12 cellular contexts compared by ENCODE assay signal in genomic region chr2:142872900-142873724, GRCh38. TPM values are rescaled to one million over a fixed set of nuclear protein-coding genes. Genes with fewer than 3 reads are reported as not detected.
DNase-seq lines count a peak whose midpoint lies in the region; ATAC-seq, FAIRE-seq and TF ChIP-seq lines count a peak whose summit lies in the region.
"Had no signal": no experiment of that assay in that cellular context is flagged by ENCODE, and none has a peak within 500 bp of the region (broad histone marks: within the 10 kb centered on the region; RNA-seq: fewer than 3 reads in every experiment).

No MANE protein-coding gene starts in this region.

- H3K9me3 ChIP-seq in neutrophil = no peaks in the 10 kb centered on the region
- no peaks in the 10 kb centered on the region for H3K9me3 ChIP-seq in kidney (ENCODE audit: control insufficient read depth in 1 of 2, low read length in 2 of 2)

- H3K4me1 Mint-ChIP-seq in Calu3 (ENCODE audit: low read depth, unreplicated experiment) (peaks cover 67% of the 10 kb centered on the region), chondrocyte (ENCODE audit: low read depth) (peaks cover 37% of the 10 kb centered on the region)

- H3K27me3 Mint-ChIP-seq in Calu3 (ENCODE audit: unreplicated experiment) (no peaks in the 10 kb centered on the region), chondrocyte (ENCODE audit: low read depth) (no peaks in the 10 kb centered on the region)

- H3K9ac ChIP-seq in kidney (ENCODE audit: low read length in 2 of 2) = no peak overlapping the region

- H3K36me3 Mint-ChIP-seq in Calu3 (ENCODE audit: insufficient read depth, unreplicated experiment) = peaks cover 47% of the 10 kb centered on the region
- H3K36me3 Mint-ChIP-seq in chondrocyte (ENCODE audit: low read depth) = no peaks in the 10 kb centered on the region

- H3K27ac Mint-ChIP-seq in Calu3 (ENCODE audit: unreplicated experiment) = peak overlapping the region; percentile 97
- peak overlapping the region; percentile 27 for H3K27ac Mint-ChIP-seq in chondrocyte (ENCODE audit: unreplicated experiment)

- FAIRE-seq in kidney (lab: Jason Lieb, UNC) = no peak

- DNase-seq in Calu3 = no peak
- peak; percentile 63 for DNase-seq in NB4 (ENCODE audit: low read depth)
- no peak for DNase-seq in chondrocyte (ENCODE audit: low spot score)
- no peak for DNase-seq in GM03348 (ENCODE audit: low spot score)
- DNase-seq in SW480 (ENCODE audit: low spot score) = no peak
- no peak for DNase-seq in kidney
- DNase-seq: DMS79; effector CD8-positive, alpha-beta T cell; NCI-H510A treated with DMSO at 0.1 percent for 48 hours had no signal

- BruUV-seq in Calu3 (replicated peaks; lab: Mats Ljungman, UMichigan) = TSS peak; percentile 8

- H3K4me1 ChIP-seq in neutrophil (ENCODE audit: control insufficient read depth in 1 of 2, insufficient read depth in 1 of 2, low read depth in 1 of 2, low read length in 1 of 2) (peaks cover 0 to 5% of the 10 kb centered on the region in 2 experiments), kidney (ENCODE audit: control insufficient read depth in 1 of 2, insufficient read depth in 1 of 2, low read depth in 1 of 2, low read length in 2 of 2) (no peaks in the 10 kb centered on the region)

- TF ChIP-seq POLR2A in NB4 (IDR thresholded peaks at IDR 0.05; ENCODE audit: extremely low read depth, insufficient read length) = no peak

- CTCF ChIA-PET in Calu3 (lab: Charles Lee) = no interaction called here

- intact Hi-C loops in Calu3 (cut with micrococcal nuclease; ENCODE audit: unreplicated experiment) (no loop called here), kidney (cut with DNase I) (no loop called here)

- no peak overlapping the region for H3K4me3 ChIP-seq in NB4 (ENCODE audit: low read depth, low read length)
- no peak overlapping the region for H3K4me3 ChIP-seq in neutrophil (ENCODE audit: low read depth in 1 of 2, low read length in 1 of 2)
- H3K4me3 ChIP-seq in kidney (ENCODE audit: low read length in 2 of 2) = no peak overlapping the region

- no peaks in the 10 kb centered on the region for H3K27me3 ChIP-seq in neutrophil

- H3K27ac ChIP-seq in neutrophil = peak overlapping the region; percentile 61
- no peak overlapping the region for H3K27ac ChIP-seq in kidney (ENCODE audit: low read depth in 2 of 2, low read length in 2 of 2)

- TF ChIP-seq CTCF in Calu3 (IDR thresholded peaks at IDR 0.05; ENCODE audit: unreplicated experiment) = no peak
- TF ChIP-seq CTCF in NB4 (IDR thresholded peaks at IDR 0.05; ENCODE audit: low read depth, low read length) = no peak
- no peak for TF ChIP-seq CTCF in chondrocyte (IDR thresholded peaks at IDR 0.05)
- no peak for TF ChIP-seq CTCF in neutrophil (IDR thresholded peaks at IDR 0.05)
- TF ChIP-seq CTCF in kidney (IDR thresholded peaks at IDR 0.05; ENCODE audit: borderline replicate concordance, extremely low read depth, insufficient read depth) = no peak

- no peak for ATAC-seq in GM19351 (IDR thresholded peaks at IDR 0.05; ENCODE audit: unreplicated experiment)
- ATAC-seq: left lobe of liver had no signal

- H3K9me3 Mint-ChIP-seq in Calu3 (ENCODE audit: low read depth, unreplicated experiment) (no peaks in the 10 kb centered on the region), chondrocyte (ENCODE audit: low read depth) (no peaks in the 10 kb centered on the region)

- peak overlapping the region; percentile 31 for H3K4me3 Mint-ChIP-seq in Calu3 (ENCODE audit: low read depth, unreplicated experiment)
- no peak overlapping the region for H3K4me3 Mint-ChIP-seq in chondrocyte (ENCODE audit: unreplicated experiment)

- H3K36me3 ChIP-seq in neutrophil = no peaks in the 10 kb centered on the region
- H3K36me3 ChIP-seq in kidney (ENCODE audit: control insufficient read depth in 1 of 2, insufficient read depth in 2 of 2, low read length in 2 of 2) = no peaks in the 10 kb centered on the region

RNA-seq across cellular contexts. Expression of gene KYNU, which starts 4.4 kb away (rescaled TPM):
- total RNA-seq in Calu3 (2022) (64.2 and 78.7 TPM in 2 replicates), chondrocyte (0.38 TPM in 1 of 3 replicates, not detected in the others), kidney (6.4 TPM)
- polyA plus RNA-seq in kidney (ENCODE audit: insufficient read depth, low read depth, low replicate concordance) = 14.5 TPM
